In the genomic region with DNA sequence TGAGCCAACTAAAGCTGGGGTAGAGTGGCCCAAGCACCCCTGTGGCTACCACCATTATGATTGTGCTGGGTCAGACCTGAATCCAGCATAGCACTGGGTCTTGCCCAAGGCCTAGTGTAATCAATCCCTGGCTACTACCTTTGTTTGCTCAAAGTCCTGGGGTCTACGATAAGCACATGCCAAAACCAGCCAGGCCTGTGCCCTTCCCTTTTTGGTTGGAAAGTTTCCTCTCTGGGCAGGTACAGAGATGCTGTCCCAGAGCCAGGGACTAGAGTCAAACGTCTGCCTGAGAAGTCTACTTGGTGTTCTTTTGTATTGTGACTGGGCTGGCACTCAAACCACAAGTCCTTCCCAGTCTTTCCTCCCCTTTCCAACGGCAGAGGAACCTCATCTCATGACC, we compare ENCODE assay signal across 28 cellular contexts.
"Had no signal": no experiment of that assay in that cellular context is flagged by ENCODE, and none has a peak within 500 bp of the region (broad histone marks: within the 10 kb centered on the region; RNA-seq: fewer than 3 reads in every experiment).

No MANE protein-coding gene starts in this region.

- H3K27me3 ChIP-seq: colonic mucosa, esophagus muscularis mucosa, esophagus squamous epithelium, foreskin keratinocyte, gastrocnemius medialis, gastroesophageal sphincter, heart left ventricle, heart right ventricle had no signal

- H3K27ac ChIP-seq: colonic mucosa, coronary artery, dorsolateral prefrontal cortex, epithelial cell of prostate, esophagus muscularis mucosa, esophagus squamous epithelium, foreskin keratinocyte, gastrocnemius medialis, gastroesophageal sphincter, heart left ventricle, heart right ventricle had no signal

- FAIRE-seq: colon, endometrium, endothelial cell of umbilical vein, frontal cortex had no signal

- H3K4me1 ChIP-seq: colonic mucosa, esophagus muscularis mucosa, esophagus squamous epithelium, foreskin keratinocyte, gastrocnemius medialis, gastroesophageal sphincter, heart left ventricle, heart right ventricle had no signal

- H3K36me3 ChIP-seq: colonic mucosa, esophagus muscularis mucosa, esophagus squamous epithelium, gastrocnemius medialis, gastroesophageal sphincter, heart left ventricle, heart right ventricle had no signal

- H3K9me3 ChIP-seq: colonic mucosa, esophagus muscularis mucosa, gastrocnemius medialis, gastroesophageal sphincter had no signal

- H3K4me3 ChIP-seq: colonic mucosa, coronary artery, dorsolateral prefrontal cortex, esophagus muscularis mucosa, esophagus squamous epithelium, gastrocnemius medialis, gastroesophageal sphincter, heart left ventricle, heart right ventricle had no signal

- DNase-seq: colonic mucosa; cortex of kidney; dermis blood vessel endothelial cell; dorsolateral prefrontal cortex; effector CD4-positive, alpha-beta T cell; effector CD8-positive, alpha-beta T cell; effector memory CD4-positive, alpha-beta T cell; effector memory CD8-positive, alpha-beta T cell; endodermal cell; erythroblast; esophagus squamous epithelium; foreskin fibroblast; foreskin keratinocyte; foreskin melanocyte; gastrocnemius medialis; glutamatergic neuron; head of caudate nucleus; heart left ventricle; heart right ventricle had no signal

- ATAC-seq: effector memory CD8-positive, alpha-beta T cell; esophagus mucosa; foreskin keratinocyte; gastrocnemius medialis; gastroesophageal sphincter; heart left ventricle; heart right ventricle had no signal
